27 cellular contexts compared by ENCODE assay signal in genomic region chr15:83486363-83486762, GRCh38. TPM values are rescaled to one million over a fixed set of nuclear protein-coding genes. Genes with fewer than 3 reads are reported as not detected.
"Had no signal": no experiment of that assay in that cellular context is flagged by ENCODE, and none has a peak within 500 bp of the region (broad histone marks: within the 10 kb centered on the region; RNA-seq: fewer than 3 reads in every experiment).

No MANE protein-coding gene starts in this region.

- H3K36me3 ChIP-seq: stomach, suprapubic skin, thoracic aorta, thyroid gland, tibial nerve, transverse colon, upper lobe of left lung, upper lobe of right lung, uterus, vagina had no signal

- H3K4me3 ChIP-seq: stomach, suprapubic skin, testis, thoracic aorta, thyroid gland, tibial nerve, transverse colon, upper lobe of left lung, upper lobe of right lung, uterus, vagina had no signal

- H3K27me3 ChIP-seq: stomach, suprapubic skin, testis, thyroid gland, tibial nerve, transverse colon, upper lobe of left lung, upper lobe of right lung, uterus, vagina had no signal

- ATAC-seq: stimulated activated effector memory CD8-positive, alpha-beta T cell treated with anti-CD3 and anti-CD28 coated beads, Interleukin-12 subunit alpha, Interleukin-12 subunit beta, amount 100 ng/mL, for 72 hours; stimulated activated memory B cell treated with anti-CD40 and anti-IgM and Interleukin-4, amounts not matched to agents 10 μg/mL and 1 μg/mL and 100 μg/mL, for 72 hours; stimulated activated naive B cell treated with anti-CD40 and anti-IgM and Interleukin-4, amounts not matched to agents 10 μg/mL and 1 μg/mL and 100 μg/mL, for 72 hours; stimulated activated naive CD8-positive, alpha-beta T cell treated with anti-CD3 and anti-CD28 coated beads, Interleukin-15, amount 100 ng/mL, for 72 hours; stimulated activated naive CD8-positive, alpha-beta T cell treated with anti-CD3 and anti-CD28 coated beads, Interleukin-15, Interleukin-2, amounts not matched to agents 100 U/mL and 50 U/mL, for 24 hours; upper lobe of right lung had no signal

- H3K4me1 ChIP-seq: stomach, suprapubic skin, testis, thyroid gland, tibial nerve, transverse colon, upper lobe of left lung, upper lobe of right lung, uterus, vagina had no signal

- FAIRE-seq: urothelium cell line had no signal

- H3K27ac ChIP-seq: stomach, suprapubic skin, testis, thoracic aorta, thyroid gland, tibial nerve, transverse colon, upper lobe of left lung, upper lobe of right lung, uterus, vagina had no signal

- H3K9me3 ChIP-seq: suprapubic skin, testis, thyroid gland, transverse colon, upper lobe of left lung, upper lobe of right lung, uterus, vagina had no signal

- DNase-seq: stimulated activated CD4-positive, alpha-beta T cell treated with anti-CD3 and anti-CD28 coated beads, Interleukin-2, amount 100 ng/mL, for 48 hours; stimulated activated CD4-positive, alpha-beta T cell treated with anti-CD3 and anti-CD28 coated beads, Interleukin-4, amount 100 ng/mL, for 1 hour; stimulated activated CD4-positive, alpha-beta T cell treated with anti-CD3 and anti-CD28 coated beads, Interleukin-4, amount 100 ng/mL, for 24 hours; stimulated activated CD4-positive, alpha-beta T cell treated with anti-CD3 and anti-CD28 coated beads, Interleukin-4, amount 100 ng/mL, for 4 hours; stimulated activated CD8-positive, alpha-beta memory T cell treated with anti-CD3 and anti-CD28 coated beads, Interleukin-4, amount 100 ng/mL, for 48 hours; stimulated activated naive B cell treated with anti-CD40 and anti-IgM and Interleukin-4, amounts not matched to agents 10 μg/mL and 1 μg/mL and 100 μg/mL, for 72 hours; stimulated activated naive CD4-positive, alpha-beta T cell; stimulated activated naive CD4-positive, alpha-beta T cell treated with Interleukin-2 at 50 U/mL for 16 hours; stimulated activated naive CD8-positive, alpha-beta T cell treated with anti-CD3 and anti-CD28 coated beads, Interleukin-15, amount 100 ng/mL, for 72 hours; stimulated activated naive CD8-positive, alpha-beta T cell treated with anti-CD3 and anti-CD28 coated beads, Interleukin-15, Interleukin-2, amounts not matched to agents 100 U/mL and 50 U/mL, for 24 hours; stomach; substantia nigra; testis; thyroid gland; transverse colon; trophoblast cell; upper lobe of left lung; upper lobe of right lung; uterus had no signal

RNA-seq across cellular contexts. Expression of gene SH3GL3, which starts 39.2 kb away (rescaled TPM):
- total RNA-seq: subcutaneous adipose tissue, transverse colon had no signal
